Comparison of ENCODE assay signal across 20 cellular contexts in the genomic region with DNA sequence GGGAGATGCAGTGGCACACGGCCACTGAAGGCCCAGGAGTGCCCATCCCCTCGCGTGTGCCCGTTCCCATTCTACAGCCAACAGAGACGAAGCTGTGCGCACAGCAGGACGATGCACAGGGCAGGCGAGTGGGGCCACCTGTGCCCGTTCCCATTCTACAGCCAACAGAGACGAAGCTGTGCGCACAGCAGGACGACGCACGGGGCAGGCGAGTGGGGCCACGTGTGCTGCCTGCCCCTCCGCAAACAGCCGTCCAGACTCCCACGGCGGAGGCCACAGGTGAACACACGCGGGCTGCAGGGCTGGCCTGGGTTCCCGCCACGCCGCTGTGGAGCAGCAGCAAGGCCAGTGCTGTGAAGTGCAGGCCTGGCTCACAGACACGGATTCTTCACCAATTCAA. TPM values are rescaled to one million over a fixed set of nuclear protein-coding genes. Genes with fewer than 3 reads are reported as not detected.
DNase-seq lines count a peak whose midpoint lies in the region; ATAC-seq and TF ChIP-seq lines count a peak whose summit lies in the region.
"Had no signal": no experiment of that assay in that cellular context is flagged by ENCODE, and none has a peak within 500 bp of the region (broad histone marks: within the 10 kb centered on the region; RNA-seq: fewer than 3 reads in every experiment).

No MANE protein-coding gene starts in this region.

- H3K27ac ChIP-seq in GM23338 (ENCODE audit: low read depth) (no peak overlapping the region), IMR-90 (ENCODE audit: insufficient read depth, low read length) (no peak overlapping the region), neuronal stem cell (replicated peaks; ENCODE audit: low read length) (no peak overlapping the region)
- H3K27ac ChIP-seq: KMS-11, PC-9 had no signal

- H3K9ac ChIP-seq in IMR-90 (ENCODE audit: low read depth, low read length) (no peak overlapping the region), neuronal stem cell (ENCODE audit: low read depth, low read length, poor library complexity) (no peak overlapping the region)
- H3K9ac ChIP-seq: KMS-11 had no signal

- no peaks in the 10 kb centered on the region for H3K9me2 ChIP-seq in GM23338 (ENCODE audit: insufficient read depth)

- no peak overlapping the region for H3K4me2 ChIP-seq in GM23338
- H3K4me2 ChIP-seq in IMR-90 (ENCODE audit: low read depth, low read length), result no peak overlapping the region
- H3K4me2 ChIP-seq in neuronal stem cell (ENCODE audit: insufficient read depth, low read length, poor library complexity, severe bottlenecking), result no peak overlapping the region
- H3K4me2 ChIP-seq: KMS-11, PC-9 had no signal

- H4K20me1 ChIP-seq in GM23338 (replicated peaks; ENCODE audit: insufficient read depth) (no peaks in the 10 kb centered on the region; the same call in 1 of the 2 replicates), IMR-90 (ENCODE audit: insufficient read depth, low read length) (peaks cover 27% of the 10 kb centered on the region)

- H3K4me1 Mint-ChIP-seq in GM23338 (peaks cover 8% of the 10 kb centered on the region), glutamatergic neuron (ENCODE audit: low read depth, unreplicated experiment) (peaks cover 5% of the 10 kb centered on the region)

- no TSS peak for BruUV-seq in IMR-90 (replicated peaks; lab: Mats Ljungman, UMichigan)

- H3K9me1 ChIP-seq in IMR-90 (ENCODE audit: insufficient read depth, low read length), result 0 out of 2 replicates have a peak, but pooled peaks cover 3% of the 10 kb centered on the region

- H3K4ac ChIP-seq in IMR-90 (ENCODE audit: low read depth, low read length), result no peak overlapping the region
- H3K4ac ChIP-seq in neuronal stem cell (ENCODE audit: low read length), result no peak overlapping the region

- no peak overlapping the region for H2BK12ac ChIP-seq in neuronal stem cell (ENCODE audit: low read length)

- H3K27ac Mint-ChIP-seq in GM23338 (peak overlapping the region; percentile 66), glutamatergic neuron (ENCODE audit: unreplicated experiment) (no peak overlapping the region)
- H3K27ac Mint-ChIP-seq: CD4-positive, CD25-positive, alpha-beta regulatory T cell had no signal

- ATAC-seq in GM23338, result no peak
- ATAC-seq in IMR-90 (ENCODE audit: low read depth), result no peak
- ATAC-seq: HCT116 had no signal

- H2BK120ac ChIP-seq in IMR-90 (ENCODE audit: low read depth, low read length), result no peak overlapping the region
- H2BK120ac ChIP-seq in neuronal stem cell (ENCODE audit: low read depth, low read length), result no peak overlapping the region

- H2BK5ac ChIP-seq in IMR-90 (ENCODE audit: low read depth, low read length, poor library complexity, severe bottlenecking) (no peak overlapping the region), neuronal stem cell (ENCODE audit: low read length) (no peak overlapping the region)

- no peaks in the 10 kb centered on the region for H3K9me3 ChIP-seq in IMR-90 (ENCODE audit: control insufficient read depth, insufficient read depth, low read length)
- H3K9me3 ChIP-seq in neuronal stem cell (replicated peaks in 1 of 2; ENCODE audit: control insufficient read depth in 2 of 2, insufficient read depth in 1 of 2, low read depth in 1 of 2, low read length in 2 of 2), result peaks cover 0 to 1% of the 10 kb centered on the region in 2 donors

- H3K9me3 Mint-ChIP-seq in GM23338 (peaks cover under 1% of the 10 kb centered on the region; the same call in 1 of the 3 replicates), glutamatergic neuron (ENCODE audit: unreplicated experiment) (peaks cover 4% of the 10 kb centered on the region)
- H3K9me3 Mint-ChIP-seq: CD4-positive, CD25-positive, alpha-beta regulatory T cell had no signal

- H2BK15ac ChIP-seq in IMR-90 (ENCODE audit: low read depth, low read length) (no peak overlapping the region), neuronal stem cell (ENCODE audit: low read length) (no peak overlapping the region)

- H3K36me3 Mint-ChIP-seq in GM23338 (ENCODE audit: low read depth) (peaks cover 7% of the 10 kb centered on the region; the same call in 2 of the 3 replicates), glutamatergic neuron (ENCODE audit: unreplicated experiment) (no peaks in the 10 kb centered on the region)

- intact Hi-C loops in IMR-90 (cut with micrococcal nuclease), result no loop called here

- no peak overlapping the region for H4K5ac ChIP-seq in IMR-90 (ENCODE audit: low read depth, low read length)

- H3K4me1 ChIP-seq in GM23338 (ENCODE audit: insufficient read depth) (peaks cover 7% of the 10 kb centered on the region; the same call in 1 of the 2 replicates), IMR-90 (ENCODE audit: control insufficient read depth, insufficient read depth, low read length) (no peaks in the 10 kb centered on the region), neuronal stem cell (ENCODE audit: control insufficient read depth in 2 of 2, insufficient read depth in 1 of 2, low read depth in 1 of 2, low read length in 2 of 2) (no peaks in the 10 kb centered on the region)

- no peak for DNase-seq in GM23338 (ENCODE audit: low spot score)
- DNase-seq in IMR-90, result no peak
- DNase-seq in cerebellar cortex (ENCODE audit: low spot score), result peak; percentile 40
- no peak for DNase-seq in neuronal stem cell (ENCODE audit: low spot score)
- no peak for DNase-seq in glutamatergic neuron
- DNase-seq in NCI-H446 (lab: John Stamatoyannopoulos, UW), result no peak
- no peak for DNase-seq in HuH-7.5 (ENCODE audit: low spot score)
- DNase-seq: CD4-positive, CD25-positive, alpha-beta regulatory T cell; COR-L47; DMS79; GOT3; NCI-H1092 treated with DMSO at 0.1 percent for 48 hours; NCI-H1436 treated with DMSO at 0.1 percent for 48 hours; NCI-H1930; NCI-H510A; PC-9; RPMI8226; SHP77 had no signal

- WGBS in IMR-90 (ENCODE audit: extremely low coverage in 2 of 2, insufficient read length in 1 of 2), 2 experiments, result 96% methylated on average over 18 of the region's 26 CpGs; no CpG with 5 or more reads in 1 of the 2 experiments
- WGBS in neuronal stem cell (ENCODE audit: extremely low coverage in 2 of 2, insufficient read length in 2 of 2, insufficient replicate concordance in 1 of 2), 2 donors, result no CpG with 5 or more reads among the region's 26 CpGs

- H3F3A ChIP-seq in GM23338 (replicated peaks; ENCODE audit: low read depth), result 0 out of 2 replicates have a peak, but pooled peaks cover 3% of the 10 kb centered on the region

- H3K4me3 ChIP-seq in GM23338 (no peak overlapping the region), IMR-90 (ENCODE audit: insufficient read depth, low read depth, low read length) (no peak overlapping the region), neuronal stem cell (ENCODE audit: low read length in 2 of 2) (no peak overlapping the region)
- H3K4me3 ChIP-seq: PC-9 had no signal

- H2AK5ac ChIP-seq in IMR-90 (ENCODE audit: low read depth, low read length) (no peak overlapping the region), neuronal stem cell (ENCODE audit: low read depth, low read length) (no peak overlapping the region)

- dilution Hi-C loops in IMR-90 (cut with HindIII; ENCODE audit: low sequenced_read_pairs, unreplicated experiment), result no loop called here

- H2BK20ac ChIP-seq in IMR-90 (ENCODE audit: low read depth, low read length), result no peak overlapping the region

- TF ChIP-seq CTCF in GM23338 (conservative IDR thresholded peaks at IDR 0.05; ENCODE audit: low read depth in 2 of 2) (no peak), IMR-90 (conservative IDR thresholded peaks at IDR 0.05; ENCODE audit: low read depth, low read length) (no peak), glutamatergic neuron (IDR thresholded peaks at IDR 0.05; ENCODE audit: partially characterized antibody, unreplicated experiment) (no peak)

- H2AFZ ChIP-seq in GM23338 (no peak overlapping the region), IMR-90 (replicated peaks; ENCODE audit: low read length, poor library complexity) (peak overlapping the region; percentile 21), neuronal stem cell (ENCODE audit: low read length) (no peak overlapping the region)
- H2AFZ ChIP-seq: PC-9 had no signal

- no peaks in the 10 kb centered on the region for H3K27me3 ChIP-seq in GM23338 (ENCODE audit: insufficient read depth)
- no peaks in the 10 kb centered on the region for H3K27me3 ChIP-seq in IMR-90 (ENCODE audit: control insufficient read depth, insufficient read depth, low read length)
- no peaks in the 10 kb centered on the region for H3K27me3 ChIP-seq in neuronal stem cell (ENCODE audit: control insufficient read depth in 3 of 3, insufficient read depth in 3 of 3, low read depth in 1 of 3, low read length in 3 of 3)

- POLR2A ChIA-PET in IMR-90 (lab: Charles Lee; ENCODE audit: unreplicated experiment), result no interaction called here

- H4K8ac ChIP-seq in IMR-90 (ENCODE audit: low read depth in 2 of 2, low read length in 2 of 2) (no peak overlapping the region), neuronal stem cell (ENCODE audit: low read depth, low read length) (peak overlapping the region; percentile 17)

- in situ Hi-C loops in IMR-90 (cut with MboI; ENCODE audit: low sequenced_read_pairs), result no loop called here

- CTCF ChIA-PET in IMR-90 (lab: Yijun Ruan, JAX), result no interaction called here

- H3K36me3 ChIP-seq in GM23338 (ENCODE audit: insufficient read depth) (no peaks in the 10 kb centered on the region), IMR-90 (ENCODE audit: control insufficient read depth, insufficient read depth, low read length) (peaks cover 52% of the 10 kb centered on the region), neuronal stem cell (replicated peaks in 1 of 2; ENCODE audit: control insufficient read depth in 2 of 2, insufficient read depth in 2 of 2, low read length in 2 of 2) (peaks cover 17 to 45% of the 10 kb centered on the region in 2 donors)

- peak overlapping the region; percentile 6 for H2AK9ac ChIP-seq in IMR-90 (replicated peaks; ENCODE audit: low read depth, low read length, poor library complexity)

- TF ChIP-seq RAD21 in IMR-90 (IDR thresholded peaks at IDR 0.05; ENCODE audit: low read length), result no peak

- H3K56ac ChIP-seq in IMR-90 (ENCODE audit: extremely low read depth, insufficient read depth, low read length), result no peak overlapping the region

- H3K23ac ChIP-seq in IMR-90 (ENCODE audit: low read depth, low read length), result no peak overlapping the region
- no peak overlapping the region for H3K23ac ChIP-seq in neuronal stem cell (ENCODE audit: low read depth, low read length, poor library complexity)

- 0 out of 2 replicates have a peak, but pooled peaks cover 6% of the 10 kb centered on the region for H3K79me2 ChIP-seq in GM23338 (replicated peaks; ENCODE audit: insufficient read depth)

- peaks cover 10 to 59% of the 10 kb centered on the region in 2 experiments; a peak in 2 of 4 replicates for H3K79me1 ChIP-seq in IMR-90 (ENCODE audit: low read depth in 1 of 2, low read length in 2 of 2)
- H3K79me1 ChIP-seq in neuronal stem cell (ENCODE audit: low read depth, low read length), result peaks cover 11% of the 10 kb centered on the region

- H3K14ac ChIP-seq in IMR-90 (replicated peaks; ENCODE audit: low read depth, low read length), result no peak overlapping the region
- no peak overlapping the region for H3K14ac ChIP-seq in neuronal stem cell (ENCODE audit: low read length)

- H3K18ac ChIP-seq in IMR-90 (ENCODE audit: low read depth, low read length) (no peak overlapping the region), neuronal stem cell (ENCODE audit: low read length) (no peak overlapping the region)

- TF ChIP-seq POLR2A in IMR-90 (IDR thresholded peaks at IDR 0.05; ENCODE audit: low read depth, low read length), result no peak

- H4K91ac ChIP-seq in IMR-90 (ENCODE audit: insufficient read depth, low read depth, low read length) (no peak overlapping the region), neuronal stem cell (ENCODE audit: low read depth, low read length, poor library complexity) (no peak overlapping the region)

- H3K27me3 Mint-ChIP-seq in GM23338 (ENCODE audit: insufficient read depth, low read depth, poor library complexity) (peaks cover 12% of the 10 kb centered on the region), glutamatergic neuron (ENCODE audit: unreplicated experiment) (no peaks in the 10 kb centered on the region)
- H3K27me3 Mint-ChIP-seq: CD4-positive, CD25-positive, alpha-beta regulatory T cell had no signal

- H3K4me3 Mint-ChIP-seq in GM23338, result no peak overlapping the region
- H3K4me3 Mint-ChIP-seq in glutamatergic neuron (ENCODE audit: unreplicated experiment), result no peak overlapping the region

RNA-seq across cellular contexts. Expression of gene GAK, which starts 32.0 kb away (rescaled TPM):
- 88.6 and 124 TPM in 2 replicates for total RNA-seq in GM23338 (2014; rRNA removed; shearing (Covaris generic))
- polyA plus RNA-seq in GM23338 (2016; fragmentation: Nextera tagmentation; extraction: Ambion mirVana), result 47.9 and 48.5 TPM in 2 replicates
- total RNA-seq in IMR-90 (2012; rRNA removed), result 34.4 and 133 TPM in 2 replicates
- 44.6 and 45.1 TPM in 2 replicates for polyA plus RNA-seq in IMR-90 (2012; rRNA removed)
- 43.3 and 53.2 TPM in 2 replicates for polyA plus RNA-seq in IMR-90 (2012; cell fraction: cytosol; rRNA removed)
- 185 and 307 TPM in 2 replicates for polyA plus RNA-seq in IMR-90 (2012; cell fraction: nucleus; rRNA removed; ENCODE audit: low replicate concordance)
- 35.3 TPM for polyA plus RNA-seq in neuronal stem cell (2013, experiment 1 of 2)
- polyA plus RNA-seq in neuronal stem cell (2013, experiment 2 of 2), result 34.3 TPM
- 123 TPM for total RNA-seq in glutamatergic neuron (ENCODE audit: unreplicated experiment)

RNA-seq across cellular contexts. Expression of gene TMEM175, which starts 32.2 kb away (rescaled TPM):
- total RNA-seq in GM23338 (2014; rRNA removed; shearing (Covaris generic)), result 4.2 and 11.4 TPM in 2 replicates
- polyA plus RNA-seq in GM23338 (2016; fragmentation: Nextera tagmentation; extraction: Ambion mirVana), result 6.5 and 8.0 TPM in 2 replicates
- total RNA-seq in IMR-90 (2012; rRNA removed), result 7.7 and 9.2 TPM in 2 replicates
- polyA plus RNA-seq in IMR-90 (2012; rRNA removed), result 41.9 and 47.4 TPM in 2 replicates
- polyA plus RNA-seq in IMR-90 (2012; cell fraction: cytosol; rRNA removed), result 39.3 and 51.6 TPM in 2 replicates
- polyA plus RNA-seq in IMR-90 (2012; cell fraction: nucleus; rRNA removed; ENCODE audit: low replicate concordance), result 415 and 679 TPM in 2 replicates
- polyA plus RNA-seq in neuronal stem cell (2013, experiment 1 of 2), result 8.0 TPM
- 7.7 TPM for polyA plus RNA-seq in neuronal stem cell (2013, experiment 2 of 2)
- 62.7 TPM for total RNA-seq in glutamatergic neuron (ENCODE audit: unreplicated experiment)
